Comparison of ENCODE assay signal across 22 cellular contexts in genomic region chr14:102729268-102729667, GRCh38. TPM values are rescaled to one million over a fixed set of nuclear protein-coding genes. Genes with fewer than 3 reads are reported as not detected.
A peak's percentile ranks its signal among the peaks of the same experiment; 100 is the strongest.
DNase-seq lines count a peak whose midpoint lies in the region; ATAC-seq and TF ChIP-seq lines count a peak whose summit lies in the region.
"Had no signal": no experiment of that assay in that cellular context is flagged by ENCODE, and none has a peak within 500 bp of the region (broad histone marks: within the 10 kb centered on the region; RNA-seq: fewer than 3 reads in every experiment).

No MANE protein-coding gene starts in this region.

- in situ Hi-C loops in ACHN (cut with HindIII; ENCODE audit: low pct_ligation_motif_present, low pct_unique_long_range_greater_than_20kb, low sequenced_read_pairs), result no loop called here

- intact Hi-C loops in cardiac septum (cut with DNase I), result no loop called here
- intact Hi-C loops in left ventricle myocardium superior (cut with micrococcal nuclease), result no loop called here
- intact Hi-C loops in colonic mucosa (cut with DNase I), result no loop called here

- H3K27me3 ChIP-seq in neutrophil (no peaks in the 10 kb centered on the region), colonic mucosa (no peaks in the 10 kb centered on the region)
- H3K27me3 ChIP-seq: SJCRH30 had no signal

- H3K4me1 ChIP-seq in neutrophil (ENCODE audit: control insufficient read depth in 1 of 2, insufficient read depth in 1 of 2, low read depth in 1 of 2, low read length in 1 of 2) (peaks cover 0 to 6% of the 10 kb centered on the region in 2 experiments), colonic mucosa (no peaks in the 10 kb centered on the region)
- H3K4me1 ChIP-seq: SJCRH30 had no signal

- peak overlapping the region; percentile 48 for H3K27ac ChIP-seq in neutrophil
- H3K27ac ChIP-seq in colonic mucosa, result no peak overlapping the region
- H3K27ac ChIP-seq: SJCRH30 had no signal

- ATAC-seq in left ventricle myocardium superior (no peak), GM21529 (IDR thresholded peaks at IDR 0.05; ENCODE audit: unreplicated experiment) (no peak)
- ATAC-seq: CD8-positive, alpha-beta T cell; HepG2 had no signal

- peaks cover 96% of the 10 kb centered on the region for H3K36me3 ChIP-seq in neutrophil
- no peaks in the 10 kb centered on the region for H3K36me3 ChIP-seq in colonic mucosa

- H3K4me3 ChIP-seq in neutrophil (ENCODE audit: low read depth in 1 of 2, low read length in 1 of 2) (no peak overlapping the region), colonic mucosa (no peak overlapping the region)
- H3K4me3 ChIP-seq: SJCRH30 had no signal

- H3K9me3 ChIP-seq in neutrophil (no peaks in the 10 kb centered on the region), colonic mucosa (no peaks in the 10 kb centered on the region)
- H3K9me3 ChIP-seq: SJCRH30 had no signal

- no peak for TF ChIP-seq CTCF in neutrophil (IDR thresholded peaks at IDR 0.05)
- no peak for TF ChIP-seq CTCF in colonic mucosa (IDR thresholded peaks at IDR 0.05)

- DNase-seq in cardiac septum (ENCODE audit: low spot score) (peak; percentile 2), left ventricle myocardium superior (no peak), ecto neural progenitor cell (ENCODE audit: low spot score) (peak; percentile 3), colonic mucosa (no peak), ACHN (no peak), hippocampal formation (lab: John Stamatoyannopoulos, UW) (no peak)
- DNase-seq: 8988T; AML-193; DND-41; KBM-7; NCI-H1092 treated with DMSO at 0.1 percent for 48 hours; NCI-H1436 treated with DMSO at 0.1 percent for 48 hours; NCI-H1930; NCI-H226; NCI-H510A treated with DMSO at 0.1 percent for 48 hours; NCI-H774; NK-92 treated with Interleukin-12 subunit alpha and Interleukin-12 subunit beta, amount 100 ng/mL, for 24 hours; SJCRH30 had no signal

- H3K9ac ChIP-seq in colonic mucosa (ENCODE audit: low read depth in 2 of 2, low read length in 2 of 2), result no peak overlapping the region

RNA-seq across cellular contexts. Expression of gene TRAF3, which starts 48.0 kb away (rescaled TPM):
- 12.5 TPM for total RNA-seq in cardiac septum
- 11.6 TPM for total RNA-seq in left ventricle myocardium superior
- 10 to 100 TPM; 20.8 to 26.0 TPM for total RNA-seq in colonic mucosa

Comparison
In these comparisons a context has a peak if more than half of its experiments do, and no peak if none do; other contexts are left out.
1. DNase-seq: peak in cardiac septum (single experiment) and ecto neural progenitor cell (single experiment); none in left ventricle myocardium superior (single experiment), colonic mucosa (single experiment), ACHN (single experiment) and hippocampal formation (0 of 2).